In the genomic region with DNA sequence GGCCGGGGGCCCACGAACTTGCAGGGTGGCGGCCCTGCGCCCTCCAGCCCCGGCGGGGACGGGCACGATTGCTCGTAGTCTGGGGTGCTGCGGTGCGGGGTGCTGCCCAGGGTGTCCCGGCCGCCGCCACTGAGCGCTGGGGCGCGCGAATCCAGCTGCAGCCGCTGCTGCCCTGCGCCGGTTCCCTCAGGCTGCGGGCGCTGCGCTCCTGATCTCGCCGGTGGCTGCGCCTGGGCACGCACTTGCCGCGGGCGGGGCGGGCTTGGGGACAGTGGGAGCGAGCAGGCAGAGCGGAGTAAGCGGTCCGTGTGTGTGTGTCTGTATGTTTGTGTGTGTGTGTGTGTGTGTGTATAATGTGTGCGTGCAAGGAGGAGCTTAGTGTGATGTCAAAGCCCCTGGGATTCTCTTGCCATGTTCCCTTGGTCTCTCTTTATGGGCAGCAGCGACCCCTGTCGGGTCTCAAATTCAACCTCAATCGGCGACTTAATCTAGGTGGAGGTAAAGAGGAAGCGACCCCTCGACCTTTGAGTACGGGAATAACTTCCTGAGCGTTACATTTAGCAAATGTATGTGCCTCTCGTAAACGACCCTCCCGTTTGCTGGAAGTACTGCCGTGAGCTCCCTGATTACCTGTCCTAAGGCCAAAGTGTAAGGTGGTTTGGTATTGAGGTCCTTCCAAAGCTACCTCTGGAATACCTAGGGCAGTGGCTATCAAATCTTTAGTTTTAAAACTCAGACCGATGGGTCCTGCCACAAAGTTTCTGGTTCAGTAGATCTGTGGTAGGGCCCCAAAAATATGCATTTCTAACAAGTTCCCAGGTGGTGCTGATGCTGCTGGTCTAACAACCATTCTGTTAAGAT, we compare ENCODE assay signal across 8 cellular contexts. TPM values are rescaled to one million over a fixed set of nuclear protein-coding genes. Genes with fewer than 3 reads are reported as not detected.
A peak's percentile ranks its signal among the peaks of the same experiment; 100 is the strongest.
DNase-seq lines count a peak whose midpoint lies in the region; ATAC-seq and TF ChIP-seq lines count a peak whose summit lies in the region.

A gene (minus strand): TSS at position 324 of the 861 bp plus-strand sequence.

- WGBS in esophagus squamous epithelium, 2 donors: 1 to 3% methylated on average over 13 of the region's 50 CpGs

- H3K4me3 ChIP-seq in esophagus squamous epithelium (peak within 1 kb of the TSS; percentile 60 to 79 (median 73)), mononuclear cell (ENCODE audit: low read length) (peak within 1 kb of the TSS; percentile 30)

- no peaks in the 10 kb centered on the region for H3K9me3 ChIP-seq in esophagus squamous epithelium
- H3K9me3 ChIP-seq in mononuclear cell (ENCODE audit: low read depth, low read length): no peaks in the 10 kb centered on the region

- peak in 4 of 6 experiments; percentile 42 to 56 (median 50) for TF ChIP-seq CTCF in esophagus squamous epithelium (IDR thresholded peaks at IDR 0.05)

- DNase-seq in Ammon's horn (ENCODE audit: low spot score) (peak; percentile 91), NCI-H226 (peak; percentile 57), esophagus squamous epithelium (lab: John Stamatoyannopoulos, UW) (peak; percentile 0)
- DNase-seq in activated CD8-positive, alpha-beta memory T cell treated with anti-CD3 and anti-CD28 coated beads, Interleukin-2, amount 50 U/mL, for 48 hours: peak; percentile 69
- peak; percentile 5 for DNase-seq in stimulated activated naive CD4-positive, alpha-beta T cell treated with Interleukin-2 at 50 U/mL for 16 hours (lab: John Stamatoyannopoulos, UW)

- ATAC-seq in GM18907 (IDR thresholded peaks at IDR 0.05; ENCODE audit: unreplicated experiment) (peak; percentile 76), HG03196 (IDR thresholded peaks at IDR 0.05; ENCODE audit: unreplicated experiment) (peak; percentile 67)

- H3K4me1 ChIP-seq in esophagus squamous epithelium (peaks cover 0 to 50% (median 7%) of the 10 kb centered on the region in 3 donors), mononuclear cell (ENCODE audit: insufficient read depth, low read length) (peaks cover 16% of the 10 kb centered on the region)

- intact Hi-C loops in esophagus squamous epithelium (cut with DNase I): loop anchor here (10.0 kb wide), 1 partner anchor 269 kb away; no protein-coding TSS in a partner anchor

- no peaks in the 10 kb centered on the region for H3K36me3 ChIP-seq in esophagus squamous epithelium

- TF ChIP-seq POLR2A in esophagus squamous epithelium (IDR thresholded peaks at IDR 0.05): peak in 1 of 4 donors; percentile 16

- peak within 1 kb of the TSS; percentile 63 to 89 (median 76) for H3K27ac ChIP-seq in esophagus squamous epithelium

- H3K27me3 ChIP-seq in esophagus squamous epithelium: peaks cover 0 to 68% (median 0%) of the 10 kb centered on the region in 4 donors
- peaks cover 77% of the 10 kb centered on the region for H3K27me3 ChIP-seq in mononuclear cell (ENCODE audit: insufficient read depth, low read length)

RNA-seq across cellular contexts. Expression of the gene that starts here (rescaled TPM):
- total RNA-seq in esophagus squamous epithelium (1 to 10 TPM in 3 of 4 donors, under 1 TPM in 1; 0.23 to 6.7 (median 4.5) TPM), mononuclear cell (under 0.01 TPM)

Comparison
In these comparisons a context has a peak if more than half of its experiments do, and no peak if none do; other contexts are left out.
1. Peak in every context shown above with its lines: DNase-seq, ATAC-seq, H3K4me3 ChIP-seq and H3K27ac ChIP-seq.
2. DNase-seq: peak in every context shown above with its lines; median percentile 91 in Ammon's horn; 69 in activated CD8-positive, alpha-beta memory T cell treated with anti-CD3 and anti-CD28 coated beads, Interleukin-2, amount 50 U/mL, for 48 hours; 57 in NCI-H226; 5 in stimulated activated naive CD4-positive, alpha-beta T cell treated with Interleukin-2 at 50 U/mL for 16 hours; 0 in esophagus squamous epithelium.